12 cellular contexts compared by ENCODE assay signal in the genomic region with DNA sequence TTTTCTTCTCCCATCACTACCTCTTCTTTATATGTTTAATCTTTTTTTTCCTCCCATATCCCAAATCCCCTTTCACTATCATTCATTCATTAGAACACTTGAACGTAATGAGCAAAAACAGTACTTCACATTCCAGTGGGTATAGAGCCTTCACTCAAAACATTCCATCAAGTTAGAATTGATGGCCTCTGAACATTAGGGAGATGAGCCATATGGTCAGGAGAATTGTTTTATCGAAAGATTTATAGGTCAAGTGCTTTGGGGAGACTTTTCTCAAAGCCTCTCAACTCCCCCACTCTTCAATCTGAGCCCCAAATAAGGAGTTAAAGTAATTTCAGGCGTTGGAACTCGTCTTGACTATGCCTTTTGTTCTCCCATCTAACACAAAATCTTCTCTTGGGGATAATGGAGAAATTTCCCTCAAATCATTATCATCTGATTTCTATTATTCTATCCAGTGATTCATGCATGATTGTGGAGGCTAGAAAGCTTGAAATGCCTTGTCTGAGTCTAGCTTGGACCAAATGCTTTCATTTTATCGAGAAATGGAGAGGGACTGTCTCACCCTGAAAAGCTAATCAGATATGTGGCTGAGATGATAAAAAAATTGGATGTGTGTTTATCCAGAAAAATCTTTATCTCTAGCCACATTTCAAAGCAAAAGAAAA.
"Had no signal": no experiment of that assay in that cellular context is flagged by ENCODE, and none has a peak within 500 bp of the region (broad histone marks: within the 10 kb centered on the region; RNA-seq: fewer than 3 reads in every experiment).

No MANE protein-coding gene starts in this region.

- H3K4me3 Mint-ChIP-seq: activated naive CD8-positive, alpha-beta T cell treated with anti-CD3 and anti-CD28 coated beads, Interleukin-2, amount 50 U/mL, for 24 hours; neural crest cell had no signal

- H3K4me1 Mint-ChIP-seq: activated naive CD8-positive, alpha-beta T cell treated with anti-CD3 and anti-CD28 coated beads, Interleukin-2, amount 50 U/mL, for 24 hours had no signal

- H3K36me3 ChIP-seq: gastrocnemius medialis, heart left ventricle, sigmoid colon had no signal

- ATAC-seq: activated CD4-positive, CD25-positive, alpha-beta regulatory T cell treated with anti-CD3 and anti-CD28 coated beads, Interleukin-2, amount 50 U/mL, for 24 hours; activated naive CD8-positive, alpha-beta T cell treated with anti-CD3 and anti-CD28 coated beads, Interleukin-2, amount 50 U/mL, for 24 hours; esophagus mucosa; gastrocnemius medialis; heart left ventricle had no signal

- H3K27me3 ChIP-seq: gastrocnemius medialis, heart left ventricle, sigmoid colon had no signal

- DNase-seq: activated naive CD4-positive, alpha-beta T cell; activated naive CD8-positive, alpha-beta T cell treated with anti-CD3 and anti-CD28 coated beads, Interleukin-2, amount 50 U/mL, for 24 hours; central memory CD4-positive, alpha-beta T cell; gastrocnemius medialis; heart left ventricle; sigmoid colon; stimulated activated CD4-positive, alpha-beta T cell treated with anti-CD3 and anti-CD28 coated beads, Interleukin-1b, Interleukin-23, amount 100 ng/mL, for 48 hours; SW 1271 had no signal

- H3K27ac ChIP-seq: coronary artery, gastrocnemius medialis, heart left ventricle, sigmoid colon had no signal

- H3K4me3 ChIP-seq: coronary artery, gastrocnemius medialis, heart left ventricle, sigmoid colon had no signal

- H3K9me3 ChIP-seq: gastrocnemius medialis, heart left ventricle, sigmoid colon had no signal

- H3K27ac Mint-ChIP-seq: activated naive CD8-positive, alpha-beta T cell treated with anti-CD3 and anti-CD28 coated beads, Interleukin-2, amount 50 U/mL, for 24 hours had no signal

- H3K9me3 Mint-ChIP-seq: activated naive CD8-positive, alpha-beta T cell treated with anti-CD3 and anti-CD28 coated beads, Interleukin-2, amount 50 U/mL, for 24 hours; neural crest cell had no signal
